Comparison of ENCODE assay signal across 8 cellular contexts in the genomic region with DNA sequence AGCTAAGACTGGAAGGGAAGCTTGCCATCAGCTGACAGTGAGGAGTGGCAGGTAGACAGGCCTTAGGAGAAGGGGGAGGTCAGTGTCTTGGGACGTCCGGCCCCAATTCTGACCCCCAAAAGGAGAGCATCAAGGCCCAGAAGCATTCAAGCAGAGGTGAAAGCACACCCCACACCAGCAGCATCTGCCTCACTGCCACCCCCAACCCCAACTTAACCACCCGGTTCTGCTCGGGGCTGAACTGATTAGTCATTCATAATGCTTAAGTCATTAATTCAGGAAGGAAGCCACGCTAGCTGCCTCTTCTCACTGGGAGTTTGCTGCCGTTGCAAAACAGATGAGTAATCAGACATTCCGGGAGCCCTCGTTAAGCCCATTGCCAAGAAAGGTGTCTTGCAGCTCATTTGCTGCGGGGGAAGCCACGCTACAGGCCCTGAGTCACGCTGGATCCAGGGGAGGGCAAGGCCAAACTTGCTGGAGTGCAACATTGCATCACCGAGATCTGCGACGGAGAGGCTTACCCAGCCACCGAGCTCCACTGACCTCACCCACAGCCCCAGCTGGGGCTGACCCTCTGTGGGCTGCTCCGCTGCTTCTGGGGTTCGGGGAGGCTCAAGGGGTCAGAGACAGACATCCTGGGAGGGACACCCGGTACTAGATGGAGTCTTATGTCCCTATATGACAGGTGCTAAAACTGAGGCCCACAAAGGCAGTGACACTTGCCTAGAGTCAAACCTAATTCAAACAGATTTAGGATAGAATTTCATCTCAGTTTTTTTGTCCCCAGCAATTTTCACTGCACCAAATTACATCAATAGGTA. TPM values are rescaled to one million over a fixed set of nuclear protein-coding genes. Genes with fewer than 3 reads are reported as not detected.
A peak's percentile ranks its signal among the peaks of the same experiment; 100 is the strongest.
DNase-seq lines count a peak whose midpoint lies in the region; ATAC-seq and TF ChIP-seq lines count a peak whose summit lies in the region.

No MANE protein-coding gene starts in this region.

- POLR2A ChIA-PET in MCF 10A (lab: Yijun Ruan, JAX), result interaction anchor here (0.5 to 4.7 kb wide), 24 partner anchors 8 to 563 kb away, joined by 3 to 120 read pairs (median 4); partner anchors contain the start of gene HES1

- no peaks in the 10 kb centered on the region for H3K36me3 Mint-ChIP-seq in MCF 10A (ENCODE audit: insufficient read depth, unreplicated experiment)
- H3K36me3 Mint-ChIP-seq in stimulated activated naive B cell treated with anti-CD40 and anti-IgM and Interleukin-4, amounts not matched to agents 10 μg/mL and 1 μg/mL and 100 μg/mL, for 72 hours, result no peaks in the 10 kb centered on the region

- H3K4me1 Mint-ChIP-seq in MCF 10A (ENCODE audit: insufficient read depth, unreplicated experiment), result peaks cover 25% of the 10 kb centered on the region
- peaks cover 39 to 70% of the 10 kb centered on the region in 2 donors for H3K4me1 Mint-ChIP-seq in stimulated activated naive B cell treated with anti-CD40 and anti-IgM and Interleukin-4, amounts not matched to agents 10 μg/mL and 1 μg/mL and 100 μg/mL, for 72 hours

- H3K27me3 ChIP-seq in left lung, result no peaks in the 10 kb centered on the region

- no peak for TF ChIP-seq CTCF in MCF 10A (IDR thresholded peaks at IDR 0.05; ENCODE audit: unreplicated experiment)
- TF ChIP-seq CTCF in left lung (IDR thresholded peaks at IDR 0.05), result no peak

- no peak overlapping the region for H3K4me3 ChIP-seq in left lung

- H3K36me3 ChIP-seq in left lung, result no peaks in the 10 kb centered on the region

- H3K4me3 Mint-ChIP-seq in MCF 10A (ENCODE audit: unreplicated experiment), result peak overlapping the region; percentile 57
- peak overlapping the region in 1 of 2 donors; percentile 44 for H3K4me3 Mint-ChIP-seq in stimulated activated naive B cell treated with anti-CD40 and anti-IgM and Interleukin-4, amounts not matched to agents 10 μg/mL and 1 μg/mL and 100 μg/mL, for 72 hours

- no TSS peak for BruUV-seq in MCF 10A (replicated peaks; lab: Mats Ljungman, UMichigan)

- H3K27ac ChIP-seq in left lung, result peak overlapping the region; percentile 42 to 89

- intact Hi-C loops in MCF 10A (cut with micrococcal nuclease), result loop anchor here (1.0 to 5.0 kb wide), 4 partner anchors 19 to 228 kb away; no protein-coding TSS in a partner anchor
- intact Hi-C loops in left lung (cut with DNase I), result loop anchor here in 1 of 2 donors (10.0 kb wide), 1 partner anchor 45 kb away; the partner anchor contains the start of gene HES1

- no peaks in the 10 kb centered on the region for H3K9me3 ChIP-seq in left lung

- ATAC-seq in activated CD4-positive, CD25-positive, alpha-beta regulatory T cell treated with anti-CD3 and anti-CD28 coated beads, Interleukin-2, amount 50 U/mL, for 24 hours, result peak; percentile 50 to 63
- ATAC-seq in HG02610 (IDR thresholded peaks at IDR 0.05; ENCODE audit: unreplicated experiment) (peak; percentile 71), left lung (peak; percentile 91)
- ATAC-seq in stimulated activated naive B cell treated with anti-CD40 and anti-IgM and Interleukin-4, amounts not matched to agents 10 μg/mL and 1 μg/mL and 100 μg/mL, for 72 hours (replicated peaks), result peak; percentile 80 to 86

- H3K27ac Mint-ChIP-seq in MCF 10A (ENCODE audit: low read depth, unreplicated experiment), result peak overlapping the region; percentile 89
- peak overlapping the region; percentile 84 for H3K27ac Mint-ChIP-seq in stimulated activated naive B cell treated with anti-CD40 and anti-IgM and Interleukin-4, amounts not matched to agents 10 μg/mL and 1 μg/mL and 100 μg/mL, for 72 hours

- CTCF ChIA-PET in MCF 10A (lab: Yijun Ruan, JAX), result interaction anchor here (0.6 to 2.2 kb wide), 5 partner anchors 11 to 259 kb away, joined by 3 to 5 read pairs (median 3); no protein-coding TSS in a partner anchor

- no peaks in the 10 kb centered on the region for H3K27me3 Mint-ChIP-seq in MCF 10A (ENCODE audit: insufficient read depth, unreplicated experiment)
- peaks cover 0 to 12% of the 10 kb centered on the region in 2 donors for H3K27me3 Mint-ChIP-seq in stimulated activated naive B cell treated with anti-CD40 and anti-IgM and Interleukin-4, amounts not matched to agents 10 μg/mL and 1 μg/mL and 100 μg/mL, for 72 hours

- H3K4me1 ChIP-seq in left lung, result peaks cover 12 to 29% of the 10 kb centered on the region in 2 donors

- DNase-seq in activated CD4-positive, CD25-positive, alpha-beta regulatory T cell treated with anti-CD3 and anti-CD28 coated beads, Interleukin-2, amount 50 U/mL, for 72 hours, result no peak
- DNase-seq in NCI-H460 (ENCODE audit: extremely low read depth, low read depth), result peak; percentile 80
- DNase-seq in MCF 10A (ENCODE audit: unreplicated experiment), result peak; percentile 100
- DNase-seq in left lung, result peak; percentile 92 to 95
- peak; percentile 60 for DNase-seq in stimulated activated naive B cell treated with anti-CD40 and anti-IgM and Interleukin-4, amounts not matched to agents 10 μg/mL and 1 μg/mL and 100 μg/mL, for 72 hours
- no peak for DNase-seq in DMS153 treated with DMSO at 0.1 percent for 48 hours (lab: John Stamatoyannopoulos, UW; ENCODE audit: unreplicated experiment)

- H3K9me3 Mint-ChIP-seq in MCF 10A (ENCODE audit: unreplicated experiment), result no peaks in the 10 kb centered on the region
- H3K9me3 Mint-ChIP-seq in stimulated activated naive B cell treated with anti-CD40 and anti-IgM and Interleukin-4, amounts not matched to agents 10 μg/mL and 1 μg/mL and 100 μg/mL, for 72 hours, result no peaks in the 10 kb centered on the region

RNA-seq across cellular contexts. Expression of gene HES1, which starts 46.4 kb away (rescaled TPM):
- total RNA-seq in NCI-H460 (2014; rRNA removed; shearing (Covaris generic)), result 14.4 and 17.7 TPM in 2 replicates
- 3.2 and 7.6 TPM in 2 replicates for polyA plus RNA-seq in NCI-H460 (2014; cell fraction: nucleus; rRNA removed)
- total RNA-seq in MCF 10A (2022) (34.6 and 37.8 TPM in 2 replicates), left lung (10 to 100 TPM; 18.1 to 21.8 TPM)

Comparison
In these comparisons a context has a peak if more than half of its experiments do, and no peak if none do; other contexts are left out.
1. DNase-seq: peak in NCI-H460 (single experiment), MCF 10A (single experiment), left lung (2 of 2) and stimulated activated naive B cell treated with anti-CD40 and anti-IgM and Interleukin-4, amounts not matched to agents 10 μg/mL and 1 μg/mL and 100 μg/mL, for 72 hours (single experiment); none in activated CD4-positive, CD25-positive, alpha-beta regulatory T cell treated with anti-CD3 and anti-CD28 coated beads, Interleukin-2, amount 50 U/mL, for 72 hours (single experiment) and DMS153 treated with DMSO at 0.1 percent for 48 hours (single experiment).
2. Peak in every context shown above with its lines, with median percentiles within 50 percentile points of each other: ATAC-seq.